9 cellular contexts compared by ENCODE assay signal in genomic region chr3:133479895-133480669, GRCh38.
DNase-seq lines count a peak whose midpoint lies in the region; ATAC-seq and TF ChIP-seq lines count a peak whose summit lies in the region.
"Had no signal": no experiment of that assay in that cellular context is flagged by ENCODE, and none has a peak within 500 bp of the region (broad histone marks: within the 10 kb centered on the region; RNA-seq: fewer than 3 reads in every experiment).

No MANE protein-coding gene starts in this region.

- peak; percentile 21 for ATAC-seq in stimulated activated naive CD8-positive, alpha-beta T cell treated with anti-CD3 and anti-CD28 coated beads, Interleukin-15, Interleukin-2, amounts not matched to agents 100 U/mL and 50 U/mL, for 24 hours
- no peak for ATAC-seq in stimulated activated naive CD8-positive, alpha-beta T cell treated with anti-CD3 and anti-CD28 coated beads, Interleukin-15, amount 100 ng/mL, for 72 hours
- ATAC-seq in HG03095 (IDR thresholded peaks at IDR 0.05; ENCODE audit: unreplicated experiment), result peak; percentile 55
- no peak for ATAC-seq in activated B cell treated with CpG ODN at 0.5 μM for 24 hours (ENCODE audit: low read depth)
- no peak for ATAC-seq in left ventricle myocardium superior
- no peak for ATAC-seq in activated CD8-positive, alpha-beta memory T cell treated with anti-CD3 and anti-CD28 coated beads, Interleukin-2, amount 10 ng/mL, durations not matched to agents 7 days and 5 days

- no peak for TF ChIP-seq CTCF in activated B cell treated with CpG ODN at 0.5 μM for 24 hours (IDR thresholded peaks at IDR 0.05)

- H3K9me3 Mint-ChIP-seq in stimulated activated naive CD8-positive, alpha-beta T cell treated with anti-CD3 and anti-CD28 coated beads, Interleukin-15, amount 100 ng/mL, for 72 hours, result no peaks in the 10 kb centered on the region
- no peaks in the 10 kb centered on the region for H3K9me3 Mint-ChIP-seq in activated B cell treated with CpG ODN at 0.5 μM for 24 hours
- H3K9me3 Mint-ChIP-seq in activated CD8-positive, alpha-beta memory T cell treated with anti-CD3 and anti-CD28 coated beads, Interleukin-2, amount 10 ng/mL, durations not matched to agents 7 days and 5 days (ENCODE audit: low read depth), result no peaks in the 10 kb centered on the region

- POLR2A ChIA-PET in activated B cell treated with CpG ODN at 0.5 μM for 24 hours (lab: Charles Lee), result interaction anchor here (0.6 to 1.6 kb wide), 4 partner anchors 11 to 93 kb away, joined by 3 to 12 read pairs (median 6); partner anchors contain the start of gene CDV3

- H3K4me3 Mint-ChIP-seq in stimulated activated naive CD8-positive, alpha-beta T cell treated with anti-CD3 and anti-CD28 coated beads, Interleukin-15, amount 100 ng/mL, for 72 hours, result peak overlapping the region in 1 of 2 donors; percentile 10
- H3K4me3 Mint-ChIP-seq in activated B cell treated with CpG ODN at 0.5 μM for 24 hours, result no peak overlapping the region
- no peak overlapping the region for H3K4me3 Mint-ChIP-seq in activated CD8-positive, alpha-beta memory T cell treated with anti-CD3 and anti-CD28 coated beads, Interleukin-2, amount 10 ng/mL, durations not matched to agents 7 days and 5 days

- H3K27ac Mint-ChIP-seq in stimulated activated naive CD8-positive, alpha-beta T cell treated with anti-CD3 and anti-CD28 coated beads, Interleukin-15, amount 100 ng/mL, for 72 hours, result no peak overlapping the region
- peak overlapping the region; percentile 8 for H3K27ac Mint-ChIP-seq in activated B cell treated with CpG ODN at 0.5 μM for 24 hours
- H3K27ac Mint-ChIP-seq in activated CD8-positive, alpha-beta memory T cell treated with anti-CD3 and anti-CD28 coated beads, Interleukin-2, amount 10 ng/mL, durations not matched to agents 7 days and 5 days, result no peak overlapping the region

- intact Hi-C loops in activated B cell treated with CpG ODN at 0.5 μM for 24 hours (cut with micrococcal nuclease), result loop anchor here (5.0 kb wide), 1 partner anchor 42 kb away; no protein-coding TSS in a partner anchor
- intact Hi-C loops in left ventricle myocardium superior (cut with micrococcal nuclease), result loop anchor here (10.0 kb wide), 1 partner anchor 105 kb away; no protein-coding TSS in a partner anchor

- H3K27me3 Mint-ChIP-seq in stimulated activated naive CD8-positive, alpha-beta T cell treated with anti-CD3 and anti-CD28 coated beads, Interleukin-15, amount 100 ng/mL, for 72 hours, result no peaks in the 10 kb centered on the region
- no peaks in the 10 kb centered on the region for H3K27me3 Mint-ChIP-seq in activated B cell treated with CpG ODN at 0.5 μM for 24 hours
- no peaks in the 10 kb centered on the region for H3K27me3 Mint-ChIP-seq in activated CD8-positive, alpha-beta memory T cell treated with anti-CD3 and anti-CD28 coated beads, Interleukin-2, amount 10 ng/mL, durations not matched to agents 7 days and 5 days

- peaks cover 73% of the 10 kb centered on the region for H3K4me1 Mint-ChIP-seq in stimulated activated naive CD8-positive, alpha-beta T cell treated with anti-CD3 and anti-CD28 coated beads, Interleukin-15, amount 100 ng/mL, for 72 hours
- H3K4me1 Mint-ChIP-seq in activated B cell treated with CpG ODN at 0.5 μM for 24 hours, result peaks cover 74% of the 10 kb centered on the region
- H3K4me1 Mint-ChIP-seq in activated CD8-positive, alpha-beta memory T cell treated with anti-CD3 and anti-CD28 coated beads, Interleukin-2, amount 10 ng/mL, durations not matched to agents 7 days and 5 days, result peaks cover 40% of the 10 kb centered on the region

- no peaks in the 10 kb centered on the region for H3K36me3 Mint-ChIP-seq in activated B cell treated with CpG ODN at 0.5 μM for 24 hours (ENCODE audit: low read depth)
- peaks cover 4% of the 10 kb centered on the region for H3K36me3 Mint-ChIP-seq in activated CD8-positive, alpha-beta memory T cell treated with anti-CD3 and anti-CD28 coated beads, Interleukin-2, amount 10 ng/mL, durations not matched to agents 7 days and 5 days

- no peak for DNase-seq in stimulated activated naive CD8-positive, alpha-beta T cell treated with anti-CD3 and anti-CD28 coated beads, Interleukin-15, Interleukin-2, amounts not matched to agents 100 U/mL and 50 U/mL, for 24 hours
- no peak for DNase-seq in stimulated activated naive CD8-positive, alpha-beta T cell treated with anti-CD3 and anti-CD28 coated beads, Interleukin-15, amount 100 ng/mL, for 72 hours
- DNase-seq in activated B cell treated with CpG ODN at 0.5 μM for 24 hours, result no peak
- DNase-seq in left ventricle myocardium superior, result no peak
- no peak for DNase-seq in activated CD8-positive, alpha-beta memory T cell treated with anti-CD3 and anti-CD28 coated beads, Interleukin-2, amount 10 ng/mL, durations not matched to agents 7 days and 5 days
- no peak for DNase-seq in NCI-H526 (lab: John Stamatoyannopoulos, UW)
- no peak for DNase-seq in CD1c-positive myeloid dendritic cell (ENCODE audit: extremely low spot score)
- DNase-seq: NCI-H1105 treated with DMSO at 0.1 percent for 48 hours had no signal

- CTCF ChIA-PET in activated B cell treated with CpG ODN at 0.5 μM for 24 hours (lab: Charles Lee), result interaction anchor here (0.6 to 1.5 kb wide), 6 partner anchors 9 to 753 kb away, joined by 3 to 6 read pairs (median 4); no protein-coding TSS in a partner anchor
- CTCF ChIA-PET in activated CD8-positive, alpha-beta memory T cell treated with anti-CD3 and anti-CD28 coated beads, Interleukin-2, amount 10 ng/mL, durations not matched to agents 7 days and 5 days (lab: Charles Lee), result interaction anchor here (1.0 to 6.5 kb wide), 3 partner anchors 7 to 21 kb away, joined by 3 to 38 read pairs (median 3); no protein-coding TSS in a partner anchor

Comparison
In these comparisons a context has a peak if more than half of its experiments do, and no peak if none do; other contexts are left out.
1. ATAC-seq: peak in stimulated activated naive CD8-positive, alpha-beta T cell treated with anti-CD3 and anti-CD28 coated beads, Interleukin-15, Interleukin-2, amounts not matched to agents 100 U/mL and 50 U/mL, for 24 hours (single experiment) and HG03095 (single experiment); none in stimulated activated naive CD8-positive, alpha-beta T cell treated with anti-CD3 and anti-CD28 coated beads, Interleukin-15, amount 100 ng/mL, for 72 hours (single experiment), activated B cell treated with CpG ODN at 0.5 μM for 24 hours (single experiment), left ventricle myocardium superior (single experiment) and activated CD8-positive, alpha-beta memory T cell treated with anti-CD3 and anti-CD28 coated beads, Interleukin-2, amount 10 ng/mL, durations not matched to agents 7 days and 5 days (single experiment).